ENCODE assay signal across 11 cellular contexts in genomic region chr4:102809190-102809589, GRCh38. TPM values are rescaled to one million over a fixed set of nuclear protein-coding genes. Genes with fewer than 3 reads are reported as not detected.
DNase-seq lines count a peak whose midpoint lies in the region; ATAC-seq and TF ChIP-seq lines count a peak whose summit lies in the region.
"Had no signal": no experiment of that assay in that cellular context is flagged by ENCODE, and none has a peak within 500 bp of the region (broad histone marks: within the 10 kb centered on the region; RNA-seq: fewer than 3 reads in every experiment).

No MANE protein-coding gene starts in this region.

- 30% methylated on average over 3 of the region's 3 CpGs for WGBS in right cardiac atrium

- H3K4me1 Mint-ChIP-seq in CD8-positive, alpha-beta T cell (ENCODE audit: low read depth) = peaks cover 80% of the 10 kb centered on the region

- POLR2A ChIA-PET in CD8-positive, alpha-beta T cell (lab: Charles Lee) = interaction anchor here (1.3 to 1.7 kb wide), 2 partner anchors 18 to 60 kb away, joined by 4 to 16 read pairs; partner anchors contain the start of genes CISD2 and UBE2D3

- H3K36me3 Mint-ChIP-seq in CD8-positive, alpha-beta T cell = peaks cover 86% of the 10 kb centered on the region

- ATAC-seq in CD8-positive, alpha-beta T cell = peak; percentile 77
- ATAC-seq in GM21515 (IDR thresholded peaks at IDR 0.05; ENCODE audit: unreplicated experiment) = peak; percentile 59
- ATAC-seq in right cardiac atrium = peak; percentile 64 to 87
- no peak for ATAC-seq in GM21367 (IDR thresholded peaks at IDR 0.05; ENCODE audit: unreplicated experiment)
- ATAC-seq in GM19035 (IDR thresholded peaks at IDR 0.05; ENCODE audit: unreplicated experiment) = no peak

- no peaks in the 10 kb centered on the region for H3K27me3 ChIP-seq in CD8-positive, alpha-beta T cell (ENCODE audit: insufficient read depth, low read length)
- no peaks in the 10 kb centered on the region for H3K27me3 ChIP-seq in right cardiac atrium (ENCODE audit: control insufficient read depth, insufficient read depth)
- H3K27me3 ChIP-seq: stomach had no signal

- H3K27ac ChIP-seq in CD8-positive, alpha-beta T cell (ENCODE audit: low read depth, low read length) = no peak overlapping the region
- H3K27ac ChIP-seq in right cardiac atrium (ENCODE audit: low read length) = no peak overlapping the region
- H3K27ac ChIP-seq: prostate gland, stomach had no signal

- H3K4me3 Mint-ChIP-seq in CD8-positive, alpha-beta T cell = peak overlapping the region; percentile 56

- no peak overlapping the region for H3K4me3 ChIP-seq in CD8-positive, alpha-beta T cell (ENCODE audit: low read depth, low read length)
- no peak overlapping the region for H3K4me3 ChIP-seq in right cardiac atrium (ENCODE audit: low read length)
- H3K4me3 ChIP-seq: prostate gland, stomach had no signal

- H3K4me1 ChIP-seq in CD8-positive, alpha-beta T cell (ENCODE audit: insufficient read depth, low read length) = peaks cover 64% of the 10 kb centered on the region
- peaks cover 7% of the 10 kb centered on the region for H3K4me1 ChIP-seq in right cardiac atrium (ENCODE audit: control insufficient read depth, insufficient read depth, low read length)

- no peaks in the 10 kb centered on the region for H3K27me3 Mint-ChIP-seq in CD8-positive, alpha-beta T cell (ENCODE audit: low read depth)

- DNase-seq in CD8-positive, alpha-beta T cell = no peak
- DNase-seq in MV-4-11 (lab: John Stamatoyannopoulos, UW) (peak; percentile 66), right cardiac atrium (no peak), DMS53 (lab: John Stamatoyannopoulos, UW) (no peak), NCI-H1092 treated with DMSO at 0.1 percent for 48 hours (lab: John Stamatoyannopoulos, UW) (no peak)
- DNase-seq: DND-41, stomach had no signal

- H3K36me3 ChIP-seq in CD8-positive, alpha-beta T cell (ENCODE audit: insufficient read depth, low read length) = peaks cover 19% of the 10 kb centered on the region
- H3K36me3 ChIP-seq: prostate gland had no signal

- intact Hi-C loops in CD8-positive, alpha-beta T cell (cut with DNase I, micrococcal nuclease) = loop anchor here in 1 of 2 experiments (5.0 kb wide), 1 partner anchor 198 kb away; no protein-coding TSS in a partner anchor
- intact Hi-C loops in right cardiac atrium (cut with DNase I) = no loop called here

- no peak for TF ChIP-seq CTCF in CD8-positive, alpha-beta T cell (IDR thresholded peaks at IDR 0.05)

- no peaks in the 10 kb centered on the region for H3K9me3 Mint-ChIP-seq in CD8-positive, alpha-beta T cell

- no peaks in the 10 kb centered on the region for H3K9me3 ChIP-seq in CD8-positive, alpha-beta T cell (ENCODE audit: low read length)
- H3K9me3 ChIP-seq in right cardiac atrium (ENCODE audit: control insufficient read depth, low read length) = no peaks in the 10 kb centered on the region
- H3K9me3 ChIP-seq: prostate gland, stomach had no signal

- peak overlapping the region; percentile 74 for H3K27ac Mint-ChIP-seq in CD8-positive, alpha-beta T cell

- CTCF ChIA-PET in CD8-positive, alpha-beta T cell (lab: Charles Lee) = interaction anchor here (1.6 kb wide), 1 partner anchor 13 kb away, joined by 5 read pairs; no protein-coding TSS in a partner anchor

RNA-seq across cellular contexts. Expression of gene UBE2D3, which starts 18.2 kb away (rescaled TPM):
- 100 to 1,000 TPM; 752 to 758 TPM for total RNA-seq in CD8-positive, alpha-beta T cell
- 100 to 1,000 TPM; 258 to 278 (median 259) TPM for total RNA-seq in right cardiac atrium
- polyA plus RNA-seq in right cardiac atrium = 157 TPM

RNA-seq across cellular contexts. Expression of gene MANBA, which starts 48.4 kb away (rescaled TPM):
- total RNA-seq in CD8-positive, alpha-beta T cell = 10 to 100 TPM; 22.5 to 24.1 TPM
- 10 to 100 TPM; 27.5 to 36.5 (median 31.5) TPM for total RNA-seq in right cardiac atrium
- polyA plus RNA-seq in right cardiac atrium = 9.0 TPM

RNA-seq across cellular contexts. Expression of gene CISD2, which starts 59.6 kb away (rescaled TPM):
- total RNA-seq in CD8-positive, alpha-beta T cell = 10 to 100 TPM; 14.3 to 14.4 TPM
- total RNA-seq in right cardiac atrium = 10 to 100 TPM; 18.3 to 22.1 (median 20.5) TPM
- polyA plus RNA-seq in right cardiac atrium = 20.1 TPM

Comparison
In these comparisons a context has a peak if more than half of its experiments do, and no peak if none do; other contexts are left out.
1. ATAC-seq: peak in CD8-positive, alpha-beta T cell (single experiment), GM21515 (single experiment) and right cardiac atrium (2 of 2); none in GM21367 (single experiment) and GM19035 (single experiment).